9 cellular contexts compared by ENCODE assay signal in genomic region chr2:113200736-113201490, GRCh38. TPM values are rescaled to one million over a fixed set of nuclear protein-coding genes. Genes with fewer than 3 reads are reported as not detected.
DNase-seq lines count a peak whose midpoint lies in the region; ATAC-seq and TF ChIP-seq lines count a peak whose summit lies in the region.
"Had no signal": no experiment of that assay in that cellular context is flagged by ENCODE, and none has a peak within 500 bp of the region (broad histone marks: within the 10 kb centered on the region; RNA-seq: fewer than 3 reads in every experiment).

No MANE protein-coding gene starts in this region.

- H4K91ac ChIP-seq in IMR-90 (ENCODE audit: insufficient read depth, low read depth, low read length) = no peak overlapping the region

- peak overlapping the region; percentile 66 for H2AK9ac ChIP-seq in IMR-90 (replicated peaks; ENCODE audit: low read depth, low read length, poor library complexity)

- H3K18ac ChIP-seq in IMR-90 (ENCODE audit: low read depth, low read length) = no peak overlapping the region

- CTCF ChIA-PET in IMR-90 (lab: Yijun Ruan, JAX) = no interaction called here

- peaks cover 24% of the 10 kb centered on the region for H3K36me3 Mint-ChIP-seq in CD4-positive, CD25-positive, alpha-beta regulatory T cell
- peaks cover 56 to 64% of the 10 kb centered on the region in 2 donors for H3K36me3 Mint-ChIP-seq in CD14-positive monocyte

- H2BK5ac ChIP-seq in IMR-90 (ENCODE audit: low read depth, low read length, poor library complexity, severe bottlenecking) = no peak overlapping the region

- H3K4me1 ChIP-seq in CD4-positive, CD25-positive, alpha-beta regulatory T cell (ENCODE audit: control insufficient read depth, insufficient read depth, low read length, poor library complexity, severe bottlenecking) = peaks cover 9% of the 10 kb centered on the region
- H3K4me1 ChIP-seq in IMR-90 (ENCODE audit: control insufficient read depth, insufficient read depth, low read length) = no peaks in the 10 kb centered on the region

- peaks cover 9 to 29% (median 19%) of the 10 kb centered on the region in 4 donors for H3K4me1 Mint-ChIP-seq in CD4-positive, CD25-positive, alpha-beta regulatory T cell
- H3K4me1 Mint-ChIP-seq in CD14-positive monocyte = peaks cover 9% of the 10 kb centered on the region

- POLR2A ChIA-PET in IMR-90 (lab: Charles Lee; ENCODE audit: unreplicated experiment) = no interaction called here

- TF ChIP-seq RAD21 in IMR-90 (IDR thresholded peaks at IDR 0.05; ENCODE audit: low read length) = no peak

- H3K79me1 ChIP-seq in IMR-90 (ENCODE audit: low read depth in 1 of 2, low read length in 2 of 2) = no peaks in the 10 kb centered on the region

- H4K8ac ChIP-seq in IMR-90 (ENCODE audit: low read depth in 2 of 2, low read length in 2 of 2) = no peak overlapping the region

- no peaks in the 10 kb centered on the region for H3K27me3 Mint-ChIP-seq in CD4-positive, CD25-positive, alpha-beta regulatory T cell
- peaks cover 0 to 3% (median 0%) of the 10 kb centered on the region in 3 donors for H3K27me3 Mint-ChIP-seq in CD14-positive monocyte (ENCODE audit: low read depth in 3 of 3)

- no peaks in the 10 kb centered on the region for H3K9me3 Mint-ChIP-seq in CD4-positive, CD25-positive, alpha-beta regulatory T cell
- H3K9me3 Mint-ChIP-seq in CD14-positive monocyte = no peaks in the 10 kb centered on the region

- H3K9me1 ChIP-seq in IMR-90 (ENCODE audit: insufficient read depth, low read length) = no peaks in the 10 kb centered on the region

- no peak overlapping the region for H3K4ac ChIP-seq in IMR-90 (ENCODE audit: low read depth, low read length)

- H2BK15ac ChIP-seq in IMR-90 (ENCODE audit: low read depth, low read length) = no peak overlapping the region

- H3K56ac ChIP-seq in IMR-90 (ENCODE audit: extremely low read depth, insufficient read depth, low read length) = no peak overlapping the region

- no peaks in the 10 kb centered on the region for H4K20me1 ChIP-seq in IMR-90 (ENCODE audit: insufficient read depth, low read length)

- H2BK20ac ChIP-seq in IMR-90 (ENCODE audit: low read depth, low read length) = no peak overlapping the region

- 98% methylated on average over 8 of the region's 17 CpGs; no CpG with 5 or more reads in 1 of the 2 experiments for WGBS in IMR-90 (ENCODE audit: extremely low coverage in 2 of 2, insufficient read length in 1 of 2), 2 experiments

- dilution Hi-C loops in IMR-90 (cut with HindIII; ENCODE audit: low sequenced_read_pairs, unreplicated experiment) = no loop called here

- H3K23ac ChIP-seq in IMR-90 (ENCODE audit: low read depth, low read length) = no peak overlapping the region

- H4K5ac ChIP-seq in IMR-90 (ENCODE audit: low read depth, low read length) = no peak overlapping the region

- ATAC-seq in CD4-positive, CD25-positive, alpha-beta regulatory T cell (ENCODE audit: low read depth in 2 of 2) = no peak
- no peak for ATAC-seq in IMR-90 (ENCODE audit: low read depth)
- no peak for ATAC-seq in sciatic nerve
- no peak for ATAC-seq in HG03139 (IDR thresholded peaks at IDR 0.05; ENCODE audit: unreplicated experiment)

- no peak for DNase-seq in CD4-positive, CD25-positive, alpha-beta regulatory T cell
- no peak for DNase-seq in IMR-90
- DNase-seq in epithelial cell of prostate (ENCODE audit: low read depth, low spot score) = no peak
- peak; percentile 52 for DNase-seq in sciatic nerve (ENCODE audit: low spot score)
- DNase-seq in CD14-positive monocyte (ENCODE audit: low spot score) = no peak
- DNase-seq in DMS114 treated with DMSO at 0.1 percent for 48 hours (lab: John Stamatoyannopoulos, UW; ENCODE audit: unreplicated experiment) = no peak
- DNase-seq: NCI-H187 had no signal

- no peak overlapping the region for H2AK5ac ChIP-seq in IMR-90 (ENCODE audit: low read depth, low read length)

- no peaks in the 10 kb centered on the region for H3K9me3 ChIP-seq in CD4-positive, CD25-positive, alpha-beta regulatory T cell (ENCODE audit: control insufficient read depth in 2 of 2, low read length in 2 of 2)
- H3K9me3 ChIP-seq in IMR-90 (ENCODE audit: control insufficient read depth, insufficient read depth, low read length) = no peaks in the 10 kb centered on the region

- peaks cover 60% of the 10 kb centered on the region for H3K36me3 ChIP-seq in CD4-positive, CD25-positive, alpha-beta regulatory T cell (ENCODE audit: control insufficient read depth, insufficient read depth, low read length)
- H3K36me3 ChIP-seq in IMR-90 (ENCODE audit: control insufficient read depth, insufficient read depth, low read length) = no peaks in the 10 kb centered on the region

- no peak overlapping the region for H3K9ac ChIP-seq in IMR-90 (ENCODE audit: low read depth, low read length)

- no peak overlapping the region for H2BK120ac ChIP-seq in IMR-90 (ENCODE audit: low read depth, low read length)

- H3K4me3 ChIP-seq in CD4-positive, CD25-positive, alpha-beta regulatory T cell (ENCODE audit: low read depth, low read length) = no peak overlapping the region
- H3K4me3 ChIP-seq in IMR-90 (ENCODE audit: insufficient read depth, low read depth, low read length) = no peak overlapping the region
- H3K4me3 ChIP-seq: dorsolateral prefrontal cortex had no signal

- no peak overlapping the region for H3K4me3 Mint-ChIP-seq in CD4-positive, CD25-positive, alpha-beta regulatory T cell
- no peak overlapping the region for H3K4me3 Mint-ChIP-seq in CD14-positive monocyte

- in situ Hi-C loops in IMR-90 (cut with MboI; ENCODE audit: low sequenced_read_pairs) = no loop called here

- TF ChIP-seq CTCF in IMR-90 (conservative IDR thresholded peaks at IDR 0.05; ENCODE audit: low read depth, low read length) (no peak), CD14-positive monocyte (IDR thresholded peaks at IDR 0.05) (no peak)

- no peak overlapping the region for H3K14ac ChIP-seq in IMR-90 (replicated peaks; ENCODE audit: low read depth, low read length)

- no peak overlapping the region for H3K4me2 ChIP-seq in IMR-90 (ENCODE audit: low read depth, low read length)

- no peak overlapping the region for H3K27ac ChIP-seq in CD4-positive, CD25-positive, alpha-beta regulatory T cell (ENCODE audit: insufficient read depth, low read length, poor library complexity, severe bottlenecking)
- H3K27ac ChIP-seq in IMR-90 (ENCODE audit: insufficient read depth, low read length) (no peak overlapping the region), epithelial cell of prostate (peak overlapping the region; percentile 88)

- BruUV-seq in IMR-90 (replicated peaks; lab: Mats Ljungman, UMichigan) = no TSS peak

- TF ChIP-seq POLR2A in IMR-90 (IDR thresholded peaks at IDR 0.05; ENCODE audit: low read depth, low read length) = no peak

- H3K27ac Mint-ChIP-seq in CD4-positive, CD25-positive, alpha-beta regulatory T cell = peak overlapping the region in 2 of 3 donors; percentile 46 to 49
- peak overlapping the region in 3 of 7 donors; percentile 47 to 71 (median 53) for H3K27ac Mint-ChIP-seq in CD14-positive monocyte

- H3K27me3 ChIP-seq in CD4-positive, CD25-positive, alpha-beta regulatory T cell (ENCODE audit: control insufficient read depth, insufficient read depth, low read length) = no peaks in the 10 kb centered on the region
- H3K27me3 ChIP-seq in IMR-90 (ENCODE audit: control insufficient read depth, insufficient read depth, low read length) = peaks cover 17% of the 10 kb centered on the region; the same call in 1 of the 2 replicates
- H3K27me3 ChIP-seq: dorsolateral prefrontal cortex had no signal

- H2AFZ ChIP-seq in IMR-90 (replicated peaks; ENCODE audit: low read length, poor library complexity) = peak overlapping the region; percentile 44

- intact Hi-C loops in IMR-90 (cut with micrococcal nuclease) = loop anchor here (5.0 kb wide), 1 partner anchor 191 kb away; no protein-coding TSS in a partner anchor
- intact Hi-C loops in sciatic nerve (cut with DNase I) = loop anchor here (5.0 kb wide), 1 partner anchor 171 kb away; no protein-coding TSS in a partner anchor
- intact Hi-C loops in CD14-positive monocyte (cut with micrococcal nuclease) = loop anchor here in 1 of 2 donors (5.0 kb wide), 1 partner anchor 171 kb away; no protein-coding TSS in a partner anchor

TF ChIP-seq in IMR-90, 13 proteins besides CTCF, POLR2A, EP300 and RAD21:
- no peak for TF ChIP-seq MAZ (IDR thresholded peaks at IDR 0.05; ENCODE audit: borderline replicate concordance, low read depth, low read length)
- no peak for TF ChIP-seq SMC3 (IDR thresholded peaks at IDR 0.05; ENCODE audit: low read depth, low read length)
- TF ChIP-seq USF2 (IDR thresholded peaks at IDR 0.05; ENCODE audit: low read depth, low read length) = no peak
- no peak for TF ChIP-seq FOS (IDR thresholded peaks at IDR 0.05; ENCODE audit: low read depth, low read length)
- TF ChIP-seq RCOR1 (IDR thresholded peaks at IDR 0.05; ENCODE audit: insufficient replicate concordance, low read length) = no peak
- no peak for TF ChIP-seq NFE2L2 (IDR thresholded peaks at IDR 0.05; ENCODE audit: low read depth, low read length)
- TF ChIP-seq MAFK (IDR thresholded peaks at IDR 0.05; ENCODE audit: low read depth, low read length) = no peak

RNA-seq across cellular contexts. Expression of gene PSD4, which starts 27.1 kb away (rescaled TPM):
- total RNA-seq in CD4-positive, CD25-positive, alpha-beta regulatory T cell = 124 TPM
- 10 to 100 TPM; 18.1 to 26.3 (median 20.7) TPM for polyA plus RNA-seq in CD4-positive, CD25-positive, alpha-beta regulatory T cell
- 0.28 and 0.36 TPM in 2 replicates for total RNA-seq in IMR-90 (2012; rRNA removed)
- 0.55 and 0.70 TPM in 2 replicates for polyA plus RNA-seq in IMR-90 (2012; rRNA removed)
- 0.48 and 0.76 TPM in 2 replicates for polyA plus RNA-seq in IMR-90 (2012; cell fraction: cytosol; rRNA removed)
- polyA plus RNA-seq in IMR-90 (2012; cell fraction: nucleus; rRNA removed; ENCODE audit: low replicate concordance) = 0.66 and 0.72 TPM in 2 replicates
- total RNA-seq in sciatic nerve = 20.3 TPM
- 10 to 100 TPM; 11.0 to 18.2 TPM for polyA plus RNA-seq in CD14-positive monocyte

Comparison
In these comparisons a context has a peak if more than half of its experiments do, and no peak if none do; other contexts are left out.
1. RNA of gene PSD4, which starts 27.1 kb away (total RNA-seq): 124 TPM in CD4-positive, CD25-positive, alpha-beta regulatory T cell (single experiment) and 20.3 TPM in sciatic nerve (single experiment); 0.28 to 0.36 TPM in IMR-90; every median in the first group is over 10 times any median in the second.